31 cellular contexts compared by ENCODE assay signal in genomic region chr9:72599874-72600534, GRCh38.
DNase-seq lines count a peak whose midpoint lies in the region; ATAC-seq, FAIRE-seq and TF ChIP-seq lines count a peak whose summit lies in the region.
"Had no signal": no experiment of that assay in that cellular context is flagged by ENCODE, and none has a peak within 500 bp of the region (broad histone marks: within the 10 kb centered on the region; RNA-seq: fewer than 3 reads in every experiment).

No MANE protein-coding gene starts in this region.

- no peak overlapping the region for H3K27ac ChIP-seq in C4-2B
- H3K27ac ChIP-seq in foreskin keratinocyte, result no peak overlapping the region
- H3K27ac ChIP-seq: dorsolateral prefrontal cortex, gastrocnemius medialis, Peyer's patch, prostate gland, sigmoid colon, SJCRH30, tibial artery, WERI-Rb-1 had no signal

- FAIRE-seq in GM18507 (lab: Jason Lieb, UNC), result peak; percentile 24
- FAIRE-seq: endometrium, GM19239 had no signal

- H3K4me3 Mint-ChIP-seq in T-helper 17 cell, result no peak overlapping the region
- H3K4me3 Mint-ChIP-seq: activated naive CD4-positive, alpha-beta T cell treated with anti-CD3 and anti-CD28 coated beads, Interleukin-2, amount 10 ng/mL, durations not matched to agents 7 days and 5 days; activated T-helper 17 cell treated with anti-CD3 and anti-CD28 coated beads, Interleukin-2, amount 50 U/mL, for 72 hours; brain; naive B cell had no signal

- no peaks in the 10 kb centered on the region for H3K9me3 ChIP-seq in T-helper 17 cell (ENCODE audit: control insufficient read depth, low read length, poor library complexity, severe bottlenecking)
- H3K9me3 ChIP-seq: gastrocnemius medialis, Peyer's patch, prostate gland, sigmoid colon, SJCRH30, tibial artery had no signal

- ATAC-seq in T-helper 17 cell, result no peak
- peak; percentile 55 for ATAC-seq in foreskin keratinocyte
- ATAC-seq in HG02798 (IDR thresholded peaks at IDR 0.05; ENCODE audit: poor library complexity, unreplicated experiment), result no peak
- ATAC-seq: activated T-helper 17 cell treated with anti-CD3 and anti-CD28 coated beads, Interleukin-2, amount 50 U/mL, for 72 hours; gastrocnemius medialis had no signal

- no peaks in the 10 kb centered on the region for H3K27me3 ChIP-seq in foreskin keratinocyte
- H3K27me3 ChIP-seq: dorsolateral prefrontal cortex, gastrocnemius medialis, Peyer's patch, sigmoid colon, SJCRH30, tibial artery had no signal

- H3K27me3 Mint-ChIP-seq in T-helper 17 cell, result peaks cover 4% of the 10 kb centered on the region
- H3K27me3 Mint-ChIP-seq: activated T-helper 17 cell treated with anti-CD3 and anti-CD28 coated beads, Interleukin-2, amount 50 U/mL, for 72 hours had no signal

- no peaks in the 10 kb centered on the region for H3K36me3 Mint-ChIP-seq in T-helper 17 cell (ENCODE audit: low read depth)
- H3K36me3 Mint-ChIP-seq: activated naive CD4-positive, alpha-beta T cell treated with anti-CD3 and anti-CD28 coated beads, Interleukin-2, amount 10 ng/mL, durations not matched to agents 7 days and 5 days; brain; naive B cell had no signal

- H3K4me1 ChIP-seq in foreskin keratinocyte, result no peaks in the 10 kb centered on the region
- H3K4me1 ChIP-seq: gastrocnemius medialis, Peyer's patch, prostate gland had no signal

- H3K27ac Mint-ChIP-seq in T-helper 17 cell, result peak overlapping the region; percentile 68
- H3K27ac Mint-ChIP-seq: activated naive CD4-positive, alpha-beta T cell treated with anti-CD3 and anti-CD28 coated beads, Interleukin-2, amount 10 ng/mL, durations not matched to agents 7 days and 5 days; activated T-helper 17 cell treated with anti-CD3 and anti-CD28 coated beads, Interleukin-2, amount 50 U/mL, for 72 hours; brain; naive B cell had no signal

- peak; percentile 18 for TF ChIP-seq CTCF in C4-2B (conservative IDR thresholded peaks at IDR 0.05)
- TF ChIP-seq CTCF in foreskin keratinocyte (conservative IDR thresholded peaks at IDR 0.05), result peak; percentile 40
- no peak for TF ChIP-seq CTCF in GM10266 (IDR thresholded peaks at IDR 0.05; ENCODE audit: control insufficient read depth, insufficient read depth, low read depth, missing control alignments)

- H3K4me1 Mint-ChIP-seq in T-helper 17 cell, result peaks cover 9% of the 10 kb centered on the region
- H3K4me1 Mint-ChIP-seq: brain had no signal

- DNase-seq in GM18507 (ENCODE audit: extremely low spot score, insufficient read length, low read depth), result no peak
- no peak for DNase-seq in T-helper 17 cell
- peak in 1 of 2 donors; percentile 20 for DNase-seq in foreskin keratinocyte
- DNase-seq in T1000 (lab: John Stamatoyannopoulos, UW), result no peak
- no peak for DNase-seq in GM10266 (ENCODE audit: extremely low spot score)
- DNase-seq: activated CD4-positive, alpha-beta T cell treated with anti-CD3 and anti-CD28 coated beads for 4 hours; activated naive CD4-positive, alpha-beta T cell treated with anti-CD3 and anti-CD28 coated beads, Interleukin-2, amount 10 ng/mL, durations not matched to agents 7 days and 5 days; cerebellar nuclear complex; DND-41; dorsolateral prefrontal cortex; gastrocnemius medialis; GF-D8; GOT3; Kasumi-1; midbrain; naive B cell; NCI-H1417 treated with DMSO at 0.1 percent for 48 hours; Peyer's patch; sigmoid colon; stimulated activated CD4-positive, alpha-beta T cell treated with anti-CD3 and anti-CD28 coated beads, Interleukin-4, amount 100 ng/mL, for 1 hour; T-helper 9 cell; tibial artery; WERI-Rb-1 had no signal
